In genomic region chr4:152516156-152516555, GRCh38 we compare ENCODE assay signal across 23 cellular contexts. TPM values are rescaled to one million over a fixed set of nuclear protein-coding genes. Genes with fewer than 3 reads are reported as not detected.
DNase-seq lines count a peak whose midpoint lies in the region; ATAC-seq and TF ChIP-seq lines count a peak whose summit lies in the region.
"Had no signal": no experiment of that assay in that cellular context is flagged by ENCODE, and none has a peak within 500 bp of the region (broad histone marks: within the 10 kb centered on the region; RNA-seq: fewer than 3 reads in every experiment).

No MANE protein-coding gene starts in this region.

- H2BK12ac ChIP-seq in neuronal stem cell (ENCODE audit: low read length), result no peak overlapping the region

- in situ Hi-C loops in brain microvascular endothelial cell (cut with HindIII; ENCODE audit: low pct_ligation_motif_present, low sequenced_read_pairs), result no loop called here

- no peak overlapping the region for H4K5ac ChIP-seq in mesendoderm (ENCODE audit: low read length)

- WGBS in mesendoderm (ENCODE audit: extremely low coverage, insufficient coverage, low lambda C conversion rate), result no CpG with 5 or more reads among the region's 8 CpGs
- WGBS in neuronal stem cell (ENCODE audit: extremely low coverage in 2 of 2, insufficient read length in 2 of 2, insufficient replicate concordance in 1 of 2), 2 donors, result no CpG with 5 or more reads among the region's 8 CpGs

- H2BK15ac ChIP-seq in mesendoderm (replicated peaks; ENCODE audit: low read depth) (no peak overlapping the region), neuronal stem cell (ENCODE audit: low read length) (no peak overlapping the region)

- H3K4me3 ChIP-seq in brain microvascular endothelial cell (ENCODE audit: low read depth, low read length), result no peak overlapping the region
- no peak overlapping the region for H3K4me3 ChIP-seq in mesendoderm (ENCODE audit: low read length)
- no peak overlapping the region for H3K4me3 ChIP-seq in left ventricle myocardium inferior
- H3K4me3 ChIP-seq in neuronal stem cell (ENCODE audit: low read length in 2 of 2), result no peak overlapping the region
- H3K4me3 ChIP-seq: coronary artery, sigmoid colon, testis had no signal

- intact Hi-C loops in left ventricle myocardium inferior (cut with micrococcal nuclease), result no loop called here

- H3K4ac ChIP-seq in mesendoderm (ENCODE audit: low read depth, low read length), result no peak overlapping the region
- H3K4ac ChIP-seq in neuronal stem cell (ENCODE audit: low read length), result no peak overlapping the region

- TF ChIP-seq EP300 in Ishikawa (IDR thresholded peaks at IDR 0.05; ENCODE audit: borderline replicate concordance), result no peak

- peaks cover 10% of the 10 kb centered on the region for H3K4me1 ChIP-seq in mesendoderm (ENCODE audit: control insufficient read depth, low read depth, low read length)
- peaks cover 26% of the 10 kb centered on the region for H3K4me1 ChIP-seq in left ventricle myocardium inferior
- H3K4me1 ChIP-seq in neuronal stem cell (ENCODE audit: control insufficient read depth in 2 of 2, insufficient read depth in 1 of 2, low read depth in 1 of 2, low read length in 2 of 2), result peaks cover 0 to 5% of the 10 kb centered on the region in 2 donors
- H3K4me1 ChIP-seq: BE2C, testis had no signal

- H3K9ac ChIP-seq in mesendoderm (ENCODE audit: low read length), result no peak overlapping the region
- H3K9ac ChIP-seq in neuronal stem cell (ENCODE audit: low read depth, low read length, poor library complexity), result no peak overlapping the region

- H3K9me3 ChIP-seq in left ventricle myocardium inferior (replicated peaks) (no peaks in the 10 kb centered on the region), neuronal stem cell (replicated peaks in 1 of 2; ENCODE audit: control insufficient read depth in 2 of 2, insufficient read depth in 1 of 2, low read depth in 1 of 2, low read length in 2 of 2) (peaks cover 0 to 5% of the 10 kb centered on the region in 2 donors)
- H3K9me3 ChIP-seq: BE2C, sigmoid colon, testis had no signal

- H2BK120ac ChIP-seq in mesendoderm (ENCODE audit: low read depth, low read length) (no peak overlapping the region), neuronal stem cell (ENCODE audit: low read depth, low read length) (no peak overlapping the region)

- no peaks in the 10 kb centered on the region for H3K27me3 ChIP-seq in brain microvascular endothelial cell (replicated peaks)
- H3K27me3 ChIP-seq in mesendoderm (ENCODE audit: insufficient read depth, low read length, poor library complexity), result no peaks in the 10 kb centered on the region
- no peaks in the 10 kb centered on the region for H3K27me3 ChIP-seq in left ventricle myocardium inferior (ENCODE audit: low read depth)
- no peaks in the 10 kb centered on the region for H3K27me3 ChIP-seq in neuronal stem cell (ENCODE audit: control insufficient read depth in 3 of 3, insufficient read depth in 3 of 3, low read depth in 1 of 3, low read length in 3 of 3)
- H3K27me3 ChIP-seq: BE2C, sigmoid colon, testis had no signal

- H3K4me2 ChIP-seq in mesendoderm (ENCODE audit: low read length) (no peak overlapping the region), neuronal stem cell (ENCODE audit: insufficient read depth, low read length, poor library complexity, severe bottlenecking) (no peak overlapping the region)

- peaks cover 46% of the 10 kb centered on the region for H3K79me2 ChIP-seq in mesendoderm (ENCODE audit: control insufficient read depth, insufficient read depth, low read length)

- TF ChIP-seq CTCF in brain microvascular endothelial cell (IDR thresholded peaks at IDR 0.05; ENCODE audit: low read depth, low read length, missing control alignments) (no peak), left ventricle myocardium inferior (IDR thresholded peaks at IDR 0.05; ENCODE audit: borderline replicate concordance) (no peak)

- H3K23ac ChIP-seq in mesendoderm (ENCODE audit: low read length) (no peak overlapping the region), neuronal stem cell (ENCODE audit: low read depth, low read length, poor library complexity) (no peak overlapping the region)

- no peak overlapping the region for H3K14ac ChIP-seq in neuronal stem cell (ENCODE audit: low read length)

- ATAC-seq in stimulated activated naive CD8-positive, alpha-beta T cell treated with anti-CD3 and anti-CD28 coated beads, Interleukin-15, Interleukin-2, amounts not matched to agents 100 U/mL and 50 U/mL, for 24 hours, result no peak
- ATAC-seq: activated CD8-positive, alpha-beta memory T cell treated with anti-CD3 and anti-CD28 coated beads, Interleukin-2, amount 10 ng/mL, durations not matched to agents 7 days and 5 days; left colon had no signal

- no peak overlapping the region for H2BK5ac ChIP-seq in mesendoderm (ENCODE audit: low read length)
- no peak overlapping the region for H2BK5ac ChIP-seq in neuronal stem cell (ENCODE audit: low read length)

- no peak overlapping the region for H2AFZ ChIP-seq in neuronal stem cell (ENCODE audit: low read length)

- H4K8ac ChIP-seq in mesendoderm (ENCODE audit: low read depth, low read length) (no peak overlapping the region), neuronal stem cell (ENCODE audit: low read depth, low read length) (no peak overlapping the region)

- no peaks in the 10 kb centered on the region for H3K36me3 ChIP-seq in brain microvascular endothelial cell (replicated peaks)
- no peaks in the 10 kb centered on the region for H3K36me3 ChIP-seq in mesendoderm (ENCODE audit: control insufficient read depth, insufficient read depth, low read length)
- no peaks in the 10 kb centered on the region for H3K36me3 ChIP-seq in left ventricle myocardium inferior
- no peaks in the 10 kb centered on the region for H3K36me3 ChIP-seq in neuronal stem cell (replicated peaks in 1 of 2; ENCODE audit: control insufficient read depth in 2 of 2, insufficient read depth in 2 of 2, low read length in 2 of 2)
- H3K36me3 ChIP-seq: BE2C, sigmoid colon had no signal

- H3K56ac ChIP-seq in mesendoderm (ENCODE audit: low read length), result no peak overlapping the region

- no peak for TF ChIP-seq RAD21 in Ishikawa (IDR thresholded peaks at IDR 0.05; ENCODE audit: low read depth)

- H3K27ac ChIP-seq in brain microvascular endothelial cell (peak overlapping the region; percentile 16), mesendoderm (ENCODE audit: low read depth, low read length) (no peak overlapping the region), left ventricle myocardium inferior (replicated peaks) (no peak overlapping the region), neuronal stem cell (replicated peaks; ENCODE audit: low read length) (no peak overlapping the region)
- H3K27ac ChIP-seq: coronary artery, sigmoid colon, testis had no signal

- H3K18ac ChIP-seq in mesendoderm (ENCODE audit: low read length), result no peak overlapping the region
- H3K18ac ChIP-seq in neuronal stem cell (ENCODE audit: low read length), result no peak overlapping the region

- DNase-seq in EL (peak; percentile 43), brain microvascular endothelial cell (no peak), mesendoderm (peak; percentile 58), left ventricle myocardium inferior (no peak), ureter (ENCODE audit: low spot score) (no peak), neuronal stem cell (ENCODE audit: low spot score) (no peak)
- DNase-seq in stimulated activated naive CD8-positive, alpha-beta T cell treated with anti-CD3 and anti-CD28 coated beads, Interleukin-15, Interleukin-2, amounts not matched to agents 100 U/mL and 50 U/mL, for 24 hours, result no peak
- DNase-seq: activated CD8-positive, alpha-beta memory T cell treated with anti-CD3 and anti-CD28 coated beads, Interleukin-2, amount 10 ng/mL, durations not matched to agents 7 days and 5 days; activated effector memory CD4-positive, alpha-beta T cell treated with anti-CD3 and anti-CD28 coated beads, Interleukin-2, amount 50 U/mL, for 16 hours; anterior cingulate cortex; BE2C; erythroblast; hypothalamus; left colon; MV-4-11; NCI-H2029 treated with DMSO at 0.1 percent for 48 hours; occipital lobe; sigmoid colon; stimulated activated CD4-positive, alpha-beta T cell treated with anti-CD3 and anti-CD28 coated beads, Interleukin-4, amount 100 ng/mL, for 4 hours; T-helper 2 cell; testis had no signal

- H2AK5ac ChIP-seq in mesendoderm (ENCODE audit: low read length), result no peak overlapping the region
- no peak overlapping the region for H2AK5ac ChIP-seq in neuronal stem cell (ENCODE audit: low read depth, low read length)

- H3K79me1 ChIP-seq in mesendoderm (ENCODE audit: low read length) (peaks cover 6% of the 10 kb centered on the region), neuronal stem cell (ENCODE audit: low read depth, low read length) (peaks cover 2% of the 10 kb centered on the region)

- H4K91ac ChIP-seq in neuronal stem cell (ENCODE audit: low read depth, low read length, poor library complexity), result no peak overlapping the region

TF ChIP-seq in Ishikawa, 13 proteins besides CTCF, POLR2A, EP300 and RAD21:
- TF ChIP-seq CEBPB (IDR thresholded peaks at IDR 0.05) (no peak), TCF12 (IDR thresholded peaks at IDR 0.05; ENCODE audit: low read depth) (peak; percentile 12; the same call in 1 of the 2 replicates)
TF ChIP-seq in Ishikawa: peak in this region for 1.

RNA-seq across cellular contexts. Expression of gene FBXW7, which starts 19.7 kb away (rescaled TPM):
- 17.1 TPM for polyA plus RNA-seq in mesendoderm (2013, experiment 1 of 2)
- 16.0 TPM for polyA plus RNA-seq in mesendoderm (2013, experiment 2 of 2)
- total RNA-seq in left ventricle myocardium inferior, result 56.7 TPM
- total RNA-seq in ureter, result 70.3 TPM
- polyA plus RNA-seq in neuronal stem cell (2013, experiment 1 of 2), result 12.2 TPM
- 12.2 TPM for polyA plus RNA-seq in neuronal stem cell (2013, experiment 2 of 2)

Comparison
In these comparisons a context has a peak if more than half of its experiments do, and no peak if none do; other contexts are left out.
1. DNase-seq: peak in EL (single experiment) and mesendoderm (single experiment); none in brain microvascular endothelial cell (single experiment), left ventricle myocardium inferior (single experiment), ureter (single experiment), stimulated activated naive CD8-positive, alpha-beta T cell treated with anti-CD3 and anti-CD28 coated beads, Interleukin-15, Interleukin-2, amounts not matched to agents 100 U/mL and 50 U/mL, for 24 hours (single experiment) and neuronal stem cell (single experiment).